ENCODE assay signal across 1 cellular context in the genomic region with DNA sequence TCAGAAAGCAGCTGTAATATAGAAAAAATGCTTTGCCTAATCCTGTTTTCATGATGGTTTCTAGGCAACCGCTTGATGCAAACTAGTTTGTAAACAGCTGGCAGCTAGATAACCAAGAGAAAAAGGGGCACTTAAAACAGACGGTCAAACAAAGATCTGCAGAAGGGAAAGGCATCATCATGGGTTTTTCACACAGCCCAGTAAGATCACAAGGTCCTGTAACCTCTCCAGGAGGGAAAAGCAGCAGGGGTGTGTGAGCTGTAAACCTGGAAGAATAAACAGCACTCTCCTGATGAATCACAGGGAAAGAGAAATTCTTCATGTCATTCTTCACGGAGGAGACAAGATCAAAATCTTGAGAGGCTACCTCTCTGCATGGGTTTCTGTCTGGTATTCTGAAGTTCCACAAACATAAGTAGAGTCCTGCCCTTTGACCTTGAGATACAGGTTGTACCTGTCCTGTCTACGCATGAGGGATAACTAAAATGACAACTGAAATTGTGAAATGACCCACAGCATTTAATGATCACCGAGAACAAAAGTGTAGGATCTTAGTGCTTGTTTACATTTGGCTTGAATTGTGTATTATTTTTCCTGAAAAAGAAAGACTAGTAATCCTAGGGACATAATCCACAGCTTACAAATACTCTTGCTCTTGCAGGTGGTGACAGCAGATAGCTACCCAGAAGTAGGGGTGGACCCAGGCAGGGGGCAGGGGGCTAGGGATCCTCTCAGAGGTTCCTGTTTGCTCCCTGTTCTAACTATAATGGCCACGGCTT.
TF ChIP-seq lines count a peak whose summit lies in the region.

No MANE protein-coding gene starts in this region.

TF ChIP-seq in HepG2, 621 proteins besides CTCF, POLR2A, EP300 and RAD21:
- no peak for TF ChIP-seq ZNF841 (CRISPR knock-in tag; IDR thresholded peaks at IDR 0.05; ENCODE audit: borderline replicate concordance)
- TF ChIP-seq AKAP8 (CRISPR knock-in tag; IDR thresholded peaks at IDR 0.05): no peak
- TF ChIP-seq SNAI1 (CRISPR knock-in tag; IDR thresholded peaks at IDR 0.05; ENCODE audit: borderline replicate concordance): no peak
- peak; percentile 55; the same call in 1 of the 2 replicates for TF ChIP-seq FOXA3 (CRISPR knock-in tag; IDR thresholded peaks at IDR 0.05)
- TF ChIP-seq MTA3 (CRISPR knock-in tag; IDR thresholded peaks at IDR 0.05): no peak
- TF ChIP-seq SOX6 (IDR thresholded peaks at IDR 0.05): no peak
- peak; percentile 48; the same call in 1 of the 2 replicates for TF ChIP-seq SOX6 (CRISPR knock-in tag; IDR thresholded peaks at IDR 0.05)
- TF ChIP-seq, protein P1, sequence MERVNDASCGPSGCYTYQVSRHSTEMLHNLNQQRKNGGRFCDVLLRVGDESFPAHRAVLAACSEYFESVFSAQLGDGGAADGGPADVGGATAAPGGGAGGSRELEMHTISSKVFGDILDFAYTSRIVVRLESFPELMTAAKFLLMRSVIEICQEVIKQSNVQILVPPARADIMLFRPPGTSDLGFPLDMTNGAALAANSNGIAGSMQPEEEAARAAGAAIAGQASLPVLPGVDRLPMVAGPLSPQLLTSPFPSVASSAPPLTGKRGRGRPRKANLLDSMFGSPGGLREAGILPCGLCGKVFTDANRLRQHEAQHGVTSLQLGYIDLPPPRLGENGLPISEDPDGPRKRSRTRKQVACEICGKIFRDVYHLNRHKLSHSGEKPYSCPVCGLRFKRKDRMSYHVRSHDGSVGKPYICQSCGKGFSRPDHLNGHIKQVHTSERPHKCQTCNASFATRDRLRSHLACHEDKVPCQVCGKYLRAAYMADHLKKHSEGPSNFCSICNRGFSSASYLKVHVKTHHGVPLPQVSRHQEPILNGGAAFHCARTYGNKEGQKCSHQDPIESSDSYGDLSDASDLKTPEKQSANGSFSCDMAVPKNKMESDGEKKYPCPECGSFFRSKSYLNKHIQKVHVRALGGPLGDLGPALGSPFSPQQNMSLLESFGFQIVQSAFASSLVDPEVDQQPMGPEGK (CRISPR knock-in tag; IDR thresholded peaks at IDR 0.05): no peak
- TF ChIP-seq ZXDC (CRISPR knock-in tag; IDR thresholded peaks at IDR 0.05): no peak
- TF ChIP-seq, protein P2, sequence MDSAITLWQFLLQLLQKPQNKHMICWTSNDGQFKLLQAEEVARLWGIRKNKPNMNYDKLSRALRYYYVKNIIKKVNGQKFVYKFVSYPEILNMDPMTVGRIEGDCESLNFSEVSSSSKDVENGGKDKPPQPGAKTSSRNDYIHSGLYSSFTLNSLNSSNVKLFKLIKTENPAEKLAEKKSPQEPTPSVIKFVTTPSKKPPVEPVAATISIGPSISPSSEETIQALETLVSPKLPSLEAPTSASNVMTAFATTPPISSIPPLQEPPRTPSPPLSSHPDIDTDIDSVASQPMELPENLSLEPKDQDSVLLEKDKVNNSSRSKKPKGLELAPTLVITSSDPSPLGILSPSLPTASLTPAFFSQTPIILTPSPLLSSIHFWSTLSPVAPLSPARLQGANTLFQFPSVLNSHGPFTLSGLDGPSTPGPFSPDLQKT (CRISPR knock-in tag; IDR thresholded peaks at IDR 0.05; ENCODE audit: borderline replicate concordance): no peak
- no peak for TF ChIP-seq POLR2AphosphoS2 (IDR thresholded peaks at IDR 0.05; ENCODE audit: low read depth, low read length)
- no peak for TF ChIP-seq ZC3H4 (CRISPR knock-in tag; IDR thresholded peaks at IDR 0.05; ENCODE audit: borderline replicate concordance)
- no peak for TF ChIP-seq TCF7L2 (IDR thresholded peaks at IDR 0.05; ENCODE audit: low read depth, low read length)
- TF ChIP-seq ZNF296 (CRISPR knock-in tag; conservative IDR thresholded peaks at IDR 0.05): no peak
- no peak for TF ChIP-seq RBM39 (IDR thresholded peaks at IDR 0.05; ENCODE audit: low read depth, low read length, poor library complexity, severe bottlenecking)
- TF ChIP-seq HDAC2 (CRISPR knock-in tag; IDR thresholded peaks at IDR 0.05): no peak
- TF ChIP-seq MYC (CRISPR knock-in tag; IDR thresholded peaks at IDR 0.05; ENCODE audit: borderline replicate concordance): no peak
- no peak for TF ChIP-seq ZNF337 (CRISPR knock-in tag; IDR thresholded peaks at IDR 0.05; ENCODE audit: borderline replicate concordance, low read depth)
- no peak for TF ChIP-seq MZF1 (CRISPR knock-in tag; IDR thresholded peaks at IDR 0.05; ENCODE audit: borderline replicate concordance)
- TF ChIP-seq RFX3 (CRISPR knock-in tag; IDR thresholded peaks at IDR 0.05): no peak
- TF ChIP-seq, protein P3, sequence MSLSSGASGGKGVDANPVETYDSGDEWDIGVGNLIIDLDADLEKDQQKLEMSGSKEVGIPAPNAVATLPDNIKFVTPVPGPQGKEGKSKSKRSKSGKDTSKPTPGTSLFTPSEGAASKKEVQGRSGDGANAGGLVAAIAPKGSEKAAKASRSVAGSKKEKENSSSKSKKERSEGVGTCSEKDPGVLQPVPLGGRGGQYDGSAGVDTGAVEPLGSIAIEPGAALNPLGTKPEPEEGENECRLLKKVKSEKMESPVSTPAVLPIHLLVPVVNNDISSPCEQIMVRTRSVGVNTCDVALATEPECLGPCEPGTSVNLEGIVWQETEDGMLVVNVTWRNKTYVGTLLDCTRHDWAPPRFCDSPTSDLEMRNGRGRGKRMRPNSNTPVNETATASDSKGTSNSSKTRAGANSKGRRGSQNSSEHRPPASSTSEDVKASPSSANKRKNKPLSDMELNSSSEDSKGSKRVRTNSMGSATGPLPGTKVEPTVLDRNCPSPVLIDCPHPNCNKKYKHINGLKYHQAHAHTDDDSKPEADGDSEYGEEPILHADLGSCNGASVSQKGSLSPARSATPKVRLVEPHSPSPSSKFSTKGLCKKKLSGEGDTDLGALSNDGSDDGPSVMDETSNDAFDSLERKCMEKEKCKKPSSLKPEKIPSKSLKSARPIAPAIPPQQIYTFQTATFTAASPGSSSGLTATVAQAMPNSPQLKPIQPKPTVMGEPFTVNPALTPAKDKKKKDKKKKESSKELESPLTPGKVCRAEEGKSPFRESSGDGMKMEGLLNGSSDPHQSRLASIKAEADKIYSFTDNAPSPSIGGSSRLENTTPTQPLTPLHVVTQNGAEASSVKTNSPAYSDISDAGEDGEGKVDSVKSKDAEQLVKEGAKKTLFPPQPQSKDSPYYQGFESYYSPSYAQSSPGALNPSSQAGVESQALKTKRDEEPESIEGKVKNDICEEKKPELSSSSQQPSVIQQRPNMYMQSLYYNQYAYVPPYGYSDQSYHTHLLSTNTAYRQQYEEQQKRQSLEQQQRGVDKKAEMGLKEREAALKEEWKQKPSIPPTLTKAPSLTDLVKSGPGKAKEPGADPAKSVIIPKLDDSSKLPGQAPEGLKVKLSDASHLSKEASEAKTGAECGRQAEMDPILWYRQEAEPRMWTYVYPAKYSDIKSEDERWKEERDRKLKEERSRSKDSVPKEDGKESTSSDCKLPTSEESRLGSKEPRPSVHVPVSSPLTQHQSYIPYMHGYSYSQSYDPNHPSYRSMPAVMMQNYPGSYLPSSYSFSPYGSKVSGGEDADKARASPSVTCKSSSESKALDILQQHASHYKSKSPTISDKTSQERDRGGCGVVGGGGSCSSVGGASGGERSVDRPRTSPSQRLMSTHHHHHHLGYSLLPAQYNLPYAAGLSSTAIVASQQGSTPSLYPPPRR (CRISPR knock-in tag; IDR thresholded peaks at IDR 0.05; ENCODE audit: borderline replicate concordance): no peak
- no peak for TF ChIP-seq ZNF772 (CRISPR knock-in tag; IDR thresholded peaks at IDR 0.05)
- no peak for TF ChIP-seq SPEN (CRISPR knock-in tag; IDR thresholded peaks at IDR 0.05; ENCODE audit: low read depth)
- 0 out of 2 replicates have a peak, but pooled peaks have one; percentile 4 for TF ChIP-seq SAP130 (CRISPR knock-in tag; IDR thresholded peaks at IDR 0.05; ENCODE audit: low read depth)
- no peak for TF ChIP-seq XRCC5 (optimal IDR thresholded peaks at IDR 0.05; ENCODE audit: low read length)
- peak; percentile 38; the same call in 1 of the 2 replicates for TF ChIP-seq NR2F6 (IDR thresholded peaks at IDR 0.05)
- no peak for TF ChIP-seq NR2F6 (CRISPR knock-in tag; IDR thresholded peaks at IDR 0.05)
- no peak for TF ChIP-seq ZNF180 (CRISPR knock-in tag; IDR thresholded peaks at IDR 0.05; ENCODE audit: borderline replicate concordance, low read depth)
- TF ChIP-seq TCF12 (IDR thresholded peaks at IDR 0.05): no peak
- TF ChIP-seq TCF12 (CRISPR knock-in tag; IDR thresholded peaks at IDR 0.05): no peak
- TF ChIP-seq, protein P4, sequence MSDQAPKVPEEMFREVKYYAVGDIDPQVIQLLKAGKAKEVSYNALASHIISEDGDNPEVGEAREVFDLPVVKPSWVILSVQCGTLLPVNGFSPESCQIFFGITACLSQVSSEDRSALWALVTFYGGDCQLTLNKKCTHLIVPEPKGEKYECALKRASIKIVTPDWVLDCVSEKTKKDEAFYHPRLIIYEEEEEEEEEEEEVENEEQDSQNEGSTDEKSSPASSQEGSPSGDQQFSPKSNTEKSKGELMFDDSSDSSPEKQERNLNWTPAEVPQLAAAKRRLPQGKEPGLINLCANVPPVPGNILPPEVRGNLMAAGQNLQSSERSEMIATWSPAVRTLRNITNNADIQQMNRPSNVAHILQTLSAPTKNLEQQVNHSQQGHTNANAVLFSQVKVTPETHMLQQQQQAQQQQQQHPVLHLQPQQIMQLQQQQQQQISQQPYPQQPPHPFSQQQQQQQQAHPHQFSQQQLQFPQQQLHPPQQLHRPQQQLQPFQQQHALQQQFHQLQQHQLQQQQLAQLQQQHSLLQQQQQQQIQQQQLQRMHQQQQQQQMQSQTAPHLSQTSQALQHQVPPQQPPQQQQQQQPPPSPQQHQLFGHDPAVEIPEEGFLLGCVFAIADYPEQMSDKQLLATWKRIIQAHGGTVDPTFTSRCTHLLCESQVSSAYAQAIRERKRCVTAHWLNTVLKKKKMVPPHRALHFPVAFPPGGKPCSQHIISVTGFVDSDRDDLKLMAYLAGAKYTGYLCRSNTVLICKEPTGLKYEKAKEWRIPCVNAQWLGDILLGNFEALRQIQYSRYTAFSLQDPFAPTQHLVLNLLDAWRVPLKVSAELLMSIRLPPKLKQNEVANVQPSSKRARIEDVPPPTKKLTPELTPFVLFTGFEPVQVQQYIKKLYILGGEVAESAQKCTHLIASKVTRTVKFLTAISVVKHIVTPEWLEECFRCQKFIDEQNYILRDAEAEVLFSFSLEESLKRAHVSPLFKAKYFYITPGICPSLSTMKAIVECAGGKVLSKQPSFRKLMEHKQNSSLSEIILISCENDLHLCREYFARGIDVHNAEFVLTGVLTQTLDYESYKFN (CRISPR knock-in tag; conservative IDR thresholded peaks at IDR 0.05): 0 out of 2 replicates have a peak, but pooled peaks have one; percentile 21
- TF ChIP-seq ZNF543 (CRISPR knock-in tag; IDR thresholded peaks at IDR 0.05): no peak
- TF ChIP-seq, protein P5, sequence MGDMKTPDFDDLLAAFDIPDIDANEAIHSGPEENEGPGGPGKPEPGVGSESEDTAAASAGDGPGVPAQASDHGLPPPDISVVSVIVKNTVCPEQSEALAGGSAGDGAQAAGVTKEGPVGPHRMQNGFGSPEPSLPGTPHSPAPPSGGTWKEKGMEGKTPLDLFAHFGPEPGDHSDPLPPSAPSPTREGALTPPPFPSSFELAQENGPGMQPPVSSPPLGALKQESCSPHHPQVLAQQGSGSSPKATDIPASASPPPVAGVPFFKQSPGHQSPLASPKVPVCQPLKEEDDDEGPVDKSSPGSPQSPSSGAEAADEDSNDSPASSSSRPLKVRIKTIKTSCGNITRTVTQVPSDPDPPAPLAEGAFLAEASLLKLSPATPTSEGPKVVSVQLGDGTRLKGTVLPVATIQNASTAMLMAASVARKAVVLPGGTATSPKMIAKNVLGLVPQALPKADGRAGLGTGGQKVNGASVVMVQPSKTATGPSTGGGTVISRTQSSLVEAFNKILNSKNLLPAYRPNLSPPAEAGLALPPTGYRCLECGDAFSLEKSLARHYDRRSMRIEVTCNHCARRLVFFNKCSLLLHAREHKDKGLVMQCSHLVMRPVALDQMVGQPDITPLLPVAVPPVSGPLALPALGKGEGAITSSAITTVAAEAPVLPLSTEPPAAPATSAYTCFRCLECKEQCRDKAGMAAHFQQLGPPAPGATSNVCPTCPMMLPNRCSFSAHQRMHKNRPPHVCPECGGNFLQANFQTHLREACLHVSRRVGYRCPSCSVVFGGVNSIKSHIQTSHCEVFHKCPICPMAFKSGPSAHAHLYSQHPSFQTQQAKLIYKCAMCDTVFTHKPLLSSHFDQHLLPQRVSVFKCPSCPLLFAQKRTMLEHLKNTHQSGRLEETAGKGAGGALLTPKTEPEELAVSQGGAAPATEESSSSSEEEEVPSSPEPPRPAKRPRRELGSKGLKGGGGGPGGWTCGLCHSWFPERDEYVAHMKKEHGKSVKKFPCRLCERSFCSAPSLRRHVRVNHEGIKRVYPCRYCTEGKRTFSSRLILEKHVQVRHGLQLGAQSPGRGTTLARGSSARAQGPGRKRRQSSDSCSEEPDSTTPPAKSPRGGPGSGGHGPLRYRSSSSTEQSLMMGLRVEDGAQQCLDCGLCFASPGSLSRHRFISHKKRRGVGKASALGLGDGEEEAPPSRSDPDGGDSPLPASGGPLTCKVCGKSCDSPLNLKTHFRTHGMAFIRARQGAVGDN (CRISPR knock-in tag; IDR thresholded peaks at IDR 0.05): no peak
- TF ChIP-seq NFE2 (CRISPR knock-in tag; IDR thresholded peaks at IDR 0.05): no peak
